ENCODE assay signal across 6 cellular contexts in the genomic region with DNA sequence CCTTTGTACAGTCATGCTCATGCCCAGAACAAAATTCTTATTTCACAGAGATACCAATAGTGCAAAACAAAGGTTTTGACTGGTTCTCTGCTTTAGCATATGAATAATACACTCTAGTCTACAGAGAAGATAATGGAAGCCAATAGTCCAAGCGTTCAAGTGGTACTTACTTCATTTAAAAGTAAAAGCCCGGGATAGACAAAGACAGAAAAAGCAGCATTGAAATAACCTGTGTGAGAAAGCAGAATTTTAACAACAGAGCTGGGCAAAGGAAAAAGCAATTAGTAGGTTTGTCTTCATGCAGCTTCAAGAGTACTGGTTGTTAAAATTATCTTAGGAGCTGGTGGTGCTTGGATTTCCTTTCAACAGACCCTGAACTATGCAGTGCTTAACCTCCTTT.
"Had no signal": no experiment of that assay in that cellular context is flagged by ENCODE, and none has a peak within 500 bp of the region (broad histone marks: within the 10 kb centered on the region; RNA-seq: fewer than 3 reads in every experiment).

No MANE protein-coding gene starts in this region.

- DNase-seq: H9, HFFc6, IMR-90 had no signal

- H3K4me2 ChIP-seq: GM23338 had no signal

- H3K4me3 Mint-ChIP-seq: GM23338, H9, HFFc6 had no signal

- ATAC-seq: GM23338, HCT116, K562 had no signal

- H2AFZ ChIP-seq: GM23338 had no signal

- H3K4me3 ChIP-seq: GM23338, K562 had no signal

- H3K27ac Mint-ChIP-seq: GM23338, HFFc6 had no signal
